ENCODE assay signal across 8 cellular contexts in genomic region chr5:112419596-112420110, GRCh38. TPM values are rescaled to one million over a fixed set of nuclear protein-coding genes. Genes with fewer than 3 reads are reported as not detected.
DNase-seq lines count a peak whose midpoint lies in the region; ATAC-seq and TF ChIP-seq lines count a peak whose summit lies in the region.

No MANE protein-coding gene starts in this region.

- H3K27ac Mint-ChIP-seq in CD8-positive, alpha-beta memory T cell = no peak overlapping the region

- no peak overlapping the region for H3K27ac ChIP-seq in CD8-positive, alpha-beta memory T cell (ENCODE audit: low read depth, low read length)
- H3K27ac ChIP-seq in duodenal mucosa (ENCODE audit: low read depth, low read length) = peak overlapping the region; percentile 56
- peak overlapping the region; percentile 62 to 65 for H3K27ac ChIP-seq in thoracic aorta

- no peak for TF ChIP-seq POLR2A in lower leg skin (IDR thresholded peaks at IDR 0.05)

- H3K27me3 Mint-ChIP-seq in CD8-positive, alpha-beta memory T cell = peaks cover 26 to 65% of the 10 kb centered on the region in 2 donors

- intact Hi-C loops in lower leg skin (cut with DNase I; ENCODE audit: low total_unique reads) = loop anchor here (5.0 kb wide), 1 partner anchor 737 kb away; no protein-coding TSS in a partner anchor

- H3K4me1 Mint-ChIP-seq in CD8-positive, alpha-beta memory T cell = peaks cover 10 to 26% (median 19%) of the 10 kb centered on the region in 3 donors

- H3K36me3 Mint-ChIP-seq in CD8-positive, alpha-beta memory T cell = no peaks in the 10 kb centered on the region

- DNase-seq in CD8-positive, alpha-beta memory T cell = peak in 1 of 5 donors; percentile 5
- peak; percentile 9 for DNase-seq in RPMI8226
- peak; percentile 49 to 93 for DNase-seq in lower leg skin (ENCODE audit: low spot score in 2 of 2)
- no peak for DNase-seq in thoracic aorta (ENCODE audit: low spot score)
- no peak for DNase-seq in AML-193 (lab: John Stamatoyannopoulos, UW)

- no peaks in the 10 kb centered on the region for H3K9me3 ChIP-seq in CD8-positive, alpha-beta memory T cell (ENCODE audit: low read length)
- no peaks in the 10 kb centered on the region for H3K9me3 ChIP-seq in duodenal mucosa (ENCODE audit: control insufficient read depth in 1 of 2, low read length in 2 of 2)
- no peaks in the 10 kb centered on the region for H3K9me3 ChIP-seq in thoracic aorta

- ATAC-seq in GM18909 (IDR thresholded peaks at IDR 0.05; ENCODE audit: poor library complexity, unreplicated experiment) (peak; percentile 54), HG03066 (IDR thresholded peaks at IDR 0.05; ENCODE audit: low read depth, unreplicated experiment) (peak; percentile 37), thoracic aorta (ENCODE audit: insufficient number of reproducible peaks, low FRiP score, low read depth) (peak; percentile 9)

- 0 to 1% methylated on average over 7 to 21 of the region's 57 CpGs for WGBS in lower leg skin, 2 donors

- peaks cover 0 to 5% (median 0%) of the 10 kb centered on the region in 5 donors for H3K9me3 Mint-ChIP-seq in CD8-positive, alpha-beta memory T cell

- no peaks in the 10 kb centered on the region for H3K36me3 ChIP-seq in CD8-positive, alpha-beta memory T cell (ENCODE audit: insufficient read depth, low read length)
- H3K36me3 ChIP-seq in duodenal mucosa (ENCODE audit: control insufficient read depth in 1 of 2, insufficient read depth in 2 of 2, low read length in 2 of 2) (no peaks in the 10 kb centered on the region), thoracic aorta (no peaks in the 10 kb centered on the region)

- peaks cover 10% of the 10 kb centered on the region for H3K27me3 ChIP-seq in CD8-positive, alpha-beta memory T cell (ENCODE audit: insufficient read depth, low read length, poor library complexity, severe bottlenecking)
- H3K27me3 ChIP-seq in duodenal mucosa (ENCODE audit: control insufficient read depth in 1 of 2, insufficient read depth in 2 of 2, low read length in 2 of 2) (peaks cover 0 to 9% of the 10 kb centered on the region in 2 donors), thoracic aorta (replicated peaks; ENCODE audit: insufficient read depth) (no peaks in the 10 kb centered on the region)

- peaks cover 11% of the 10 kb centered on the region for H3K4me1 ChIP-seq in CD8-positive, alpha-beta memory T cell (ENCODE audit: insufficient read depth, low read length)
- peaks cover 0 to 10% of the 10 kb centered on the region in 2 donors for H3K4me1 ChIP-seq in duodenal mucosa (ENCODE audit: control insufficient read depth in 1 of 2, insufficient read depth in 2 of 2, low read length in 2 of 2)
- H3K4me1 ChIP-seq in thoracic aorta (ENCODE audit: control insufficient read depth in 1 of 2, low read depth in 2 of 2) = peaks cover 0 to 14% of the 10 kb centered on the region in 2 donors

- peak overlapping the region in 5 of 7 donors; percentile 43 to 64 (median 61) for H3K4me3 Mint-ChIP-seq in CD8-positive, alpha-beta memory T cell

- peak overlapping the region; percentile 33 to 59 for H3K9ac ChIP-seq in duodenal mucosa (ENCODE audit: low read depth in 1 of 2, low read length in 2 of 2)

- CTCF ChIA-PET in CD8-positive, alpha-beta memory T cell (lab: Charles Lee) = interaction anchor here (0.7 to 1.1 kb wide), 2 partner anchors 11 to 244 kb away, joined by 3 to 6 read pairs; no protein-coding TSS in a partner anchor

- no peak overlapping the region for H3K4me3 ChIP-seq in CD8-positive, alpha-beta memory T cell (ENCODE audit: low read length)
- H3K4me3 ChIP-seq in duodenal mucosa (ENCODE audit: low read depth in 1 of 2, low read length in 2 of 2) (peak overlapping the region; percentile 81 to 94), lower leg skin (ENCODE audit: low read depth, poor library complexity, severe bottlenecking) (peak overlapping the region; percentile 84), thoracic aorta (peak overlapping the region; percentile 84)

- POLR2A ChIA-PET in CD8-positive, alpha-beta memory T cell (lab: Charles Lee) = no interaction called here

- TF ChIP-seq CTCF in lower leg skin (IDR thresholded peaks at IDR 0.05) = no peak
- no peak for TF ChIP-seq CTCF in thoracic aorta (IDR thresholded peaks at IDR 0.05)

RNA-seq across cellular contexts. Expression of gene EPB41L4A, which starts 0.6 kb away (rescaled TPM):
- total RNA-seq in CD8-positive, alpha-beta memory T cell = under 1 TPM; 0.04 to 0.31 TPM
- 0.45 TPM for polyA plus RNA-seq in CD8-positive, alpha-beta memory T cell
- total RNA-seq in lower leg skin (10 to 100 TPM in 3 of 4 donors, 1 to 10 TPM in 1; 9.1 to 16.2 (median 14.1) TPM), thoracic aorta (10 to 100 TPM in 1 of 2 donors, 1 to 10 TPM in 1; 9.7 to 12.2 TPM)

Comparison
In these comparisons a context has a peak if more than half of its experiments do, and no peak if none do; other contexts are left out.
1. DNase-seq: peak in RPMI8226 (single experiment) and lower leg skin (2 of 2); none in thoracic aorta (single experiment) and AML-193 (0 of 2).
2. RNA of gene EPB41L4A, which starts 0.6 kb away (total RNA-seq): 9.1 to 16.2 TPM in lower leg skin and 9.7 to 12.2 TPM in thoracic aorta; 0.04 to 0.31 TPM in CD8-positive, alpha-beta memory T cell; every median in the first group is over 4 times any median in the second.
3. Peak in every context shown above with its lines, with median percentiles within 50 percentile points of each other: ATAC-seq.